Comparison of ENCODE assay signal across 8 cellular contexts in genomic region chr7:128107481-128107880, GRCh38.
A peak's percentile ranks its signal among the peaks of the same experiment; 100 is the strongest.
DNase-seq lines count a peak whose midpoint lies in the region; ATAC-seq and TF ChIP-seq lines count a peak whose summit lies in the region.
"Not testable (repeated sequence)": the region's sequence is repeated elsewhere in the genome, so short reads cannot be mapped to it uniquely, and the experiment has no call there.

No MANE protein-coding gene starts in this region.

- CTCF ChIA-PET in activated CD8-positive, alpha-beta T cell treated with anti-CD3 and anti-CD28 coated beads, Interleukin-2, amount 10 ng/mL, durations not matched to agents 7 days and 5 days (lab: Charles Lee): not testable (repeated sequence)

- peaks cover 93 to 98% (median 96%) of the 10 kb centered on the region in 10 experiments for H3K4me1 ChIP-seq in BLaER1 treated with 17β-estradiol and CSF1 and Interleukin-3, amounts not matched to agents 10 nM and 100 nM
- H3K4me1 ChIP-seq in DOHH2 (ENCODE audit: control insufficient read depth, low read length) (peaks cover 98% of the 10 kb centered on the region), spleen (peaks cover 33 to 92% (median 68%) of the 10 kb centered on the region in 6 donors), upper lobe of right lung (peaks cover 16% of the 10 kb centered on the region)
- not testable (repeated sequence) for H3K4me1 ChIP-seq in RWPE2 (ENCODE audit: insufficient read depth, poor library complexity, severe bottlenecking)

- not testable (repeated sequence) for H3K9me3 Mint-ChIP-seq in activated CD8-positive, alpha-beta T cell treated with anti-CD3 and anti-CD28 coated beads, Interleukin-2, amount 10 ng/mL, durations not matched to agents 7 days and 5 days (ENCODE audit: insufficient read depth); central memory CD8-positive, alpha-beta T cell

- not testable (repeated sequence) for H3K79me2 ChIP-seq in DOHH2 (ENCODE audit: control insufficient read depth, low read length)

- H3F3A ChIP-seq in DOHH2 (ENCODE audit: control insufficient read depth, insufficient read depth): peaks cover 46% of the 10 kb centered on the region

- TF ChIP-seq POLR2A in spleen (IDR thresholded peaks at IDR 0.05): not testable (repeated sequence)

- not testable (repeated sequence) for TF ChIP-seq CTCF in DOHH2 (IDR thresholded peaks at IDR 0.05; ENCODE audit: low read depth, low read length, poor library complexity, severe bottlenecking); RWPE2 (IDR thresholded peaks at IDR 0.05; ENCODE audit: poor library complexity, severe bottlenecking); spleen (IDR thresholded peaks at IDR 0.05 in 8 of 11, conservative IDR thresholded peaks at IDR 0.05 in 3 of 11); upper lobe of right lung (IDR thresholded peaks at IDR 0.05)

- H3K4me3 ChIP-seq in BLaER1 treated with 17β-estradiol and CSF1 and Interleukin-3, amounts not matched to agents 10 nM and 100 nM; DOHH2 (ENCODE audit: low read length); RWPE2 (ENCODE audit: severe bottlenecking); spleen; upper lobe of right lung: not testable (repeated sequence)

- not testable (repeated sequence) for H3K9me3 ChIP-seq in BLaER1 treated with 17β-estradiol and CSF1 and Interleukin-3, amounts not matched to agents 10 nM and 100 nM (replicated peaks in 1 of 11); DOHH2 (ENCODE audit: control insufficient read depth, insufficient read depth, low read length); RWPE2 (ENCODE audit: severe bottlenecking); spleen; upper lobe of right lung

- peak overlapping the region; percentile 37 for H3K27ac Mint-ChIP-seq in activated CD8-positive, alpha-beta T cell treated with anti-CD3 and anti-CD28 coated beads, Interleukin-2, amount 10 ng/mL, durations not matched to agents 7 days and 5 days
- peak overlapping the region; percentile 63 for H3K27ac Mint-ChIP-seq in central memory CD8-positive, alpha-beta T cell (ENCODE audit: low read depth)

- peak overlapping the region in 9 of 11 experiments; percentile 73 to 97 (median 88); a peak in 18 of 22 replicates for H3K9ac ChIP-seq in BLaER1 treated with 17β-estradiol and CSF1 and Interleukin-3, amounts not matched to agents 10 nM and 100 nM

- peaks cover 81% of the 10 kb centered on the region for H3K4me1 Mint-ChIP-seq in activated CD8-positive, alpha-beta T cell treated with anti-CD3 and anti-CD28 coated beads, Interleukin-2, amount 10 ng/mL, durations not matched to agents 7 days and 5 days (ENCODE audit: low read depth)
- peaks cover 67% of the 10 kb centered on the region for H3K4me1 Mint-ChIP-seq in central memory CD8-positive, alpha-beta T cell

- intact Hi-C loops in spleen (cut with DNase I; ENCODE audit: low total_unique reads); upper lobe of right lung (cut with DNase I): not testable (repeated sequence)

- H4K20me1 ChIP-seq in BLaER1 treated with 17β-estradiol and CSF1 and Interleukin-3, amounts not matched to agents 10 nM and 100 nM; DOHH2 (ENCODE audit: control insufficient read depth, insufficient read depth, low read depth, low read length): not testable (repeated sequence)

- peak; percentile 15 for DNase-seq in RWPE2 (ENCODE audit: low spot score)
- not testable (repeated sequence) for DNase-seq in activated CD8-positive, alpha-beta T cell treated with anti-CD3 and anti-CD28 coated beads, Interleukin-2, amount 10 ng/mL, durations not matched to agents 7 days and 5 days; central memory CD8-positive, alpha-beta T cell (ENCODE audit: low spot score in 2 of 2)
- peak; percentile 28 for DNase-seq in mesenteric fat pad (ENCODE audit: low spot score)
- DNase-seq in spleen: peak; percentile 68
- DNase-seq in upper lobe of right lung: peak; percentile 29

- not testable (repeated sequence) for H3K9me2 ChIP-seq in DOHH2 (replicated peaks; ENCODE audit: control insufficient read depth, low read length)

- POLR2A ChIA-PET in activated CD8-positive, alpha-beta T cell treated with anti-CD3 and anti-CD28 coated beads, Interleukin-2, amount 10 ng/mL, durations not matched to agents 7 days and 5 days (lab: Charles Lee): not testable (repeated sequence)

- WGBS in spleen, 5 donors: 85 to 98% (median 92%) methylated on average over 8 to 11 of the region's 11 CpGs

- peak overlapping the region in 10 of 11 experiments; percentile 41 to 100 (median 98); a peak in 20 of 22 replicates for H3K27ac ChIP-seq in BLaER1 treated with 17β-estradiol and CSF1 and Interleukin-3, amounts not matched to agents 10 nM and 100 nM
- H3K27ac ChIP-seq in DOHH2 (ENCODE audit: low read depth, low read length); RWPE2 (ENCODE audit: poor library complexity, severe bottlenecking); spleen; upper lobe of right lung: not testable (repeated sequence)

- H3K27me3 Mint-ChIP-seq in activated CD8-positive, alpha-beta T cell treated with anti-CD3 and anti-CD28 coated beads, Interleukin-2, amount 10 ng/mL, durations not matched to agents 7 days and 5 days (ENCODE audit: low read depth); central memory CD8-positive, alpha-beta T cell: not testable (repeated sequence)

- H3K27me3 ChIP-seq in BLaER1 treated with 17β-estradiol and CSF1 and Interleukin-3, amounts not matched to agents 10 nM and 100 nM; DOHH2 (ENCODE audit: control insufficient read depth, low read length): not testable (repeated sequence)
- H3K27me3 ChIP-seq in RWPE2 (ENCODE audit: insufficient read depth, poor library complexity, severe bottlenecking): peaks cover 31% of the 10 kb centered on the region
- peaks cover 0 to 21% (median 0%) of the 10 kb centered on the region in 7 donors for H3K27me3 ChIP-seq in spleen (replicated peaks in 1 of 7)
- H3K27me3 ChIP-seq in upper lobe of right lung: peaks cover 11% of the 10 kb centered on the region

- not testable (repeated sequence) for ATAC-seq in RWPE2 (ENCODE audit: low read depth); activated CD8-positive, alpha-beta T cell treated with anti-CD3 and anti-CD28 coated beads, Interleukin-2, amount 10 ng/mL, durations not matched to agents 7 days and 5 days; central memory CD8-positive, alpha-beta T cell (replicated peaks; ENCODE audit: extremely low read depth, poor library complexity, severe bottlenecking); upper lobe of right lung

- H3K4me2 ChIP-seq in BLaER1 treated with 17β-estradiol and CSF1 and Interleukin-3, amounts not matched to agents 10 nM and 100 nM: peak overlapping the region; percentile 85 to 99 (median 89)
- peak overlapping the region; percentile 25; the same call in 1 of the 2 replicates for H3K4me2 ChIP-seq in DOHH2 (ENCODE audit: low read length)

- not testable (repeated sequence) for H3K36me3 Mint-ChIP-seq in activated CD8-positive, alpha-beta T cell treated with anti-CD3 and anti-CD28 coated beads, Interleukin-2, amount 10 ng/mL, durations not matched to agents 7 days and 5 days (ENCODE audit: low read depth); central memory CD8-positive, alpha-beta T cell (ENCODE audit: insufficient read depth)

- H3K36me3 ChIP-seq in BLaER1 treated with 17β-estradiol and CSF1 and Interleukin-3, amounts not matched to agents 10 nM and 100 nM; DOHH2 (ENCODE audit: control insufficient read depth, low read length); RWPE2 (ENCODE audit: low read depth); spleen; upper lobe of right lung: not testable (repeated sequence)

- H3K4me3 Mint-ChIP-seq in activated CD8-positive, alpha-beta T cell treated with anti-CD3 and anti-CD28 coated beads, Interleukin-2, amount 10 ng/mL, durations not matched to agents 7 days and 5 days: not testable (repeated sequence)
- H3K4me3 Mint-ChIP-seq in central memory CD8-positive, alpha-beta T cell: peak overlapping the region; percentile 3
